In genomic region chr16:471353-472198, GRCh38 we compare ENCODE assay signal across 11 cellular contexts. TPM values are rescaled to one million over a fixed set of nuclear protein-coding genes. Genes with fewer than 3 reads are reported as not detected.
DNase-seq lines count a peak whose midpoint lies in the region; ATAC-seq and TF ChIP-seq lines count a peak whose summit lies in the region.
"Had no signal": no experiment of that assay in that cellular context is flagged by ENCODE, and none has a peak within 500 bp of the region (broad histone marks: within the 10 kb centered on the region; RNA-seq: fewer than 3 reads in every experiment).

No MANE protein-coding gene starts in this region.

- intact Hi-C loops in Right ventricle myocardium inferior (cut with DNase I): loop anchor here (5.0 kb wide), 1 partner anchor 44 kb away; the partner anchor contains the start of gene RAB11FIP3
- intact Hi-C loops in Right ventricle myocardium superior (cut with DNase I): no loop called here

- peak; percentile 24 for ATAC-seq in Right ventricle myocardium inferior
- ATAC-seq in Right ventricle myocardium superior (ENCODE audit: poor library complexity): no peak
- ATAC-seq in T-helper 17 cell: no peak
- ATAC-seq in HG02763 (IDR thresholded peaks at IDR 0.05; ENCODE audit: unreplicated experiment): no peak
- ATAC-seq in HG02759 (IDR thresholded peaks at IDR 0.05; ENCODE audit: unreplicated experiment): no peak

- TF ChIP-seq CTCF in kidney epithelial cell (IDR thresholded peaks at IDR 0.05; ENCODE audit: insufficient read depth, low read length, poor library complexity, severe bottlenecking): no peak

- H3K4me1 Mint-ChIP-seq in T-helper 17 cell: peaks cover 7% of the 10 kb centered on the region
- H3K4me1 Mint-ChIP-seq: activated naive CD8-positive, alpha-beta T cell treated with anti-CD3 and anti-CD28 coated beads, Interleukin-2, amount 10 ng/mL, durations not matched to agents 7 days and 5 days had no signal

- no peak for DNase-seq in Right ventricle myocardium inferior (ENCODE audit: missing footprints)
- no peak for DNase-seq in Right ventricle myocardium superior
- DNase-seq in kidney epithelial cell (ENCODE audit: low read depth): peak; percentile 32
- no peak for DNase-seq in T-helper 17 cell
- no peak for DNase-seq in NOMO-1 (lab: John Stamatoyannopoulos, UW; ENCODE audit: unreplicated experiment in 2 of 2)
- DNase-seq: activated naive CD8-positive, alpha-beta T cell treated with anti-CD3 and anti-CD28 coated beads, Interleukin-2, amount 10 ng/mL, durations not matched to agents 7 days and 5 days; NCI-H69; small intestine had no signal

- H3K27ac Mint-ChIP-seq in T-helper 17 cell: no peak overlapping the region
- H3K27ac Mint-ChIP-seq: activated naive CD8-positive, alpha-beta T cell treated with anti-CD3 and anti-CD28 coated beads, Interleukin-2, amount 10 ng/mL, durations not matched to agents 7 days and 5 days had no signal

- no peaks in the 10 kb centered on the region for H3K9me3 ChIP-seq in T-helper 17 cell (ENCODE audit: control insufficient read depth, low read length, poor library complexity, severe bottlenecking)

- no peaks in the 10 kb centered on the region for H3K27me3 ChIP-seq in kidney epithelial cell (ENCODE audit: control insufficient read depth, insufficient read depth, low read length)

- no peak overlapping the region for H3K4me3 ChIP-seq in kidney epithelial cell (ENCODE audit: low read depth, low read length)

- no peaks in the 10 kb centered on the region for H3K36me3 ChIP-seq in kidney epithelial cell (ENCODE audit: control insufficient read depth, insufficient read depth, low read length)

- H3K27me3 Mint-ChIP-seq in T-helper 17 cell: no peaks in the 10 kb centered on the region
- H3K27me3 Mint-ChIP-seq: activated naive CD8-positive, alpha-beta T cell treated with anti-CD3 and anti-CD28 coated beads, Interleukin-2, amount 10 ng/mL, durations not matched to agents 7 days and 5 days had no signal

- no peak overlapping the region for H3K4me3 Mint-ChIP-seq in T-helper 17 cell
- H3K4me3 Mint-ChIP-seq: activated naive CD8-positive, alpha-beta T cell treated with anti-CD3 and anti-CD28 coated beads, Interleukin-2, amount 10 ng/mL, durations not matched to agents 7 days and 5 days had no signal

- H3K27ac ChIP-seq in cingulate gyrus (ENCODE audit: low read depth, low read length): peak overlapping the region; percentile 71

- H3K36me3 Mint-ChIP-seq in T-helper 17 cell (ENCODE audit: low read depth): no peaks in the 10 kb centered on the region
- H3K36me3 Mint-ChIP-seq: activated naive CD8-positive, alpha-beta T cell treated with anti-CD3 and anti-CD28 coated beads, Interleukin-2, amount 10 ng/mL, durations not matched to agents 7 days and 5 days had no signal

RNA-seq across cellular contexts. Expression of gene RAB11FIP3, which starts 46.1 kb away (rescaled TPM):
- 23.3 TPM for total RNA-seq in Right ventricle myocardium inferior
- total RNA-seq in Right ventricle myocardium superior: 25.4 TPM
- total RNA-seq in kidney epithelial cell: 34.5 and 36.2 TPM in 2 replicates
- 10 to 100 TPM; 39.9 to 45.1 TPM for total RNA-seq in T-helper 17 cell

RNA-seq across cellular contexts. Expression of gene CAPN15, which starts 55.9 kb away (rescaled TPM):
- total RNA-seq in Right ventricle myocardium inferior: 16.8 TPM
- 17.7 TPM for total RNA-seq in Right ventricle myocardium superior
- 47.1 and 54.5 TPM in 2 replicates for total RNA-seq in kidney epithelial cell
- 10 to 100 TPM; 63.9 to 71.0 TPM for total RNA-seq in T-helper 17 cell
